In genomic region chr11:67584881-67585873, GRCh38 we compare ENCODE assay signal across 1 cellular context.
TF ChIP-seq lines count a peak whose summit lies in the region.

No MANE protein-coding gene starts in this region.

TF ChIP-seq in H1, 55 proteins besides CTCF, POLR2A, EP300 and RAD21:
- TF ChIP-seq POLR2AphosphoS5 (IDR thresholded peaks at IDR 0.05; ENCODE audit: low read depth, low read length) = peak; percentile 31
- TF ChIP-seq ZNF274 (IDR thresholded peaks at IDR 0.05; ENCODE audit: borderline replicate concordance, extremely low read depth, low read length) = no peak
- no peak for TF ChIP-seq KDM5A (IDR thresholded peaks at IDR 0.05; ENCODE audit: low read length)
- TF ChIP-seq SIRT6 (IDR thresholded peaks at IDR 0.05; ENCODE audit: low read length) = no peak
- no peak for TF ChIP-seq BRCA1 (IDR thresholded peaks at IDR 0.05; ENCODE audit: low read depth, low read length)
- TF ChIP-seq NANOG (IDR thresholded peaks at IDR 0.05; ENCODE audit: insufficient read depth, low read depth, low read length, poor library complexity, severe bottlenecking) = no peak
- TF ChIP-seq HDAC6 (IDR thresholded peaks at IDR 0.05; ENCODE audit: low read depth, low read length) = no peak
- TF ChIP-seq, protein P1, sequence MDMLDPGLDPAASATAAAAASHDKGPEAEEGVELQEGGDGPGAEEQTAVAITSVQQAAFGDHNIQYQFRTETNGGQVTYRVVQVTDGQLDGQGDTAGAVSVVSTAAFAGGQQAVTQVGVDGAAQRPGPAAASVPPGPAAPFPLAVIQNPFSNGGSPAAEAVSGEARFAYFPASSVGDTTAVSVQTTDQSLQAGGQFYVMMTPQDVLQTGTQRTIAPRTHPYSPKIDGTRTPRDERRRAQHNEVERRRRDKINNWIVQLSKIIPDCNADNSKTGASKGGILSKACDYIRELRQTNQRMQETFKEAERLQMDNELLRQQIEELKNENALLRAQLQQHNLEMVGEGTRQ (IDR thresholded peaks at IDR 0.05; ENCODE audit: low read length) = no peak
- no peak for TF ChIP-seq CHD2 (IDR thresholded peaks at IDR 0.05; ENCODE audit: low read length)
- no peak for TF ChIP-seq CHD1 (IDR thresholded peaks at IDR 0.05; ENCODE audit: low read depth, low read length)
- TF ChIP-seq FOSL1 (IDR thresholded peaks at IDR 0.05; ENCODE audit: insufficient read depth, low read depth, low read length) = no peak
- no peak for TF ChIP-seq BCL11A (IDR thresholded peaks at IDR 0.05; ENCODE audit: low read depth in 2 of 2, low read length in 2 of 2)
- TF ChIP-seq EZH2 (IDR thresholded peaks at IDR 0.05; ENCODE audit: low read depth, low read length, severe bottlenecking) = no peak
- TF ChIP-seq, protein P2, sequence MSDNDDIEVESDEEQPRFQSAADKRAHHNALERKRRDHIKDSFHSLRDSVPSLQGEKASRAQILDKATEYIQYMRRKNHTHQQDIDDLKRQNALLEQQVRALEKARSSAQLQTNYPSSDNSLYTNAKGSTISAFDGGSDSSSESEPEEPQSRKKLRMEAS (IDR thresholded peaks at IDR 0.05) = 0 out of 2 replicates have a peak, but pooled peaks have one; percentile 13
- TF ChIP-seq SP4 (IDR thresholded peaks at IDR 0.05; ENCODE audit: low read length) = no peak
